11 cellular contexts compared by ENCODE assay signal in genomic region chr7:138170959-138171703, GRCh38.
A peak's percentile ranks its signal among the peaks of the same experiment; 100 is the strongest.
DNase-seq lines count a peak whose midpoint lies in the region; ATAC-seq and TF ChIP-seq lines count a peak whose summit lies in the region.
"Had no signal": no experiment of that assay in that cellular context is flagged by ENCODE, and none has a peak within 500 bp of the region (broad histone marks: within the 10 kb centered on the region; RNA-seq: fewer than 3 reads in every experiment).

No MANE protein-coding gene starts in this region.

- TF ChIP-seq EP300 in tibial nerve (IDR thresholded peaks at IDR 0.05): no peak

- DNase-seq in RPMI7951 (ENCODE audit: low read depth) (peak; percentile 43), glomerular visceral epithelial cell (ENCODE audit: extremely low spot score) (no peak), mesenteric fat pad (ENCODE audit: low spot score) (no peak), tibial nerve (ENCODE audit: low spot score in 2 of 2) (no peak)
- no peak for DNase-seq in activated CD4-positive, CD25-positive, alpha-beta regulatory T cell (lab: John Stamatoyannopoulos, UW)
- DNase-seq: heart right ventricle, SW 1271 had no signal

- no peak for TF ChIP-seq POLR2A in tibial nerve (IDR thresholded peaks at IDR 0.05)

- H3K4me3 ChIP-seq in tibial nerve: no peak overlapping the region
- H3K4me3 ChIP-seq: heart right ventricle had no signal

- no peaks in the 10 kb centered on the region for H3K27me3 ChIP-seq in tibial nerve

- no peak for TF ChIP-seq CTCF in tibial nerve (IDR thresholded peaks at IDR 0.05)

- H3K9ac ChIP-seq in ES-I3 (ENCODE audit: low read depth, low read length): peak overlapping the region; percentile 44

- peaks cover 18% of the 10 kb centered on the region for H3K9me3 ChIP-seq in ES-I3 (ENCODE audit: control insufficient read depth, insufficient read depth, low read length)
- peaks cover 0 to 7% (median 2%) of the 10 kb centered on the region in 4 donors for H3K9me3 ChIP-seq in tibial nerve

- peaks cover 49% of the 10 kb centered on the region for H3K4me1 ChIP-seq in ES-I3 (ENCODE audit: insufficient read depth, low read length)
- H3K4me1 ChIP-seq in tibial nerve: no peaks in the 10 kb centered on the region

- WGBS in tibial nerve, 2 donors: 83 to 88% methylated on average over 7 of the region's 7 CpGs

- no peak overlapping the region for H3K27ac ChIP-seq in tibial nerve
- H3K27ac ChIP-seq: C4-2B, heart right ventricle had no signal

- peak; percentile 97 for ATAC-seq in GM19395 (IDR thresholded peaks at IDR 0.05; ENCODE audit: unreplicated experiment)
- ATAC-seq in HG02973 (IDR thresholded peaks at IDR 0.05; ENCODE audit: unreplicated experiment): peak; percentile 96
- ATAC-seq: heart right ventricle had no signal

- H3K36me3 ChIP-seq in ES-I3 (ENCODE audit: insufficient read depth, low read length) (no peaks in the 10 kb centered on the region), tibial nerve (no peaks in the 10 kb centered on the region)
- H3K36me3 ChIP-seq: heart right ventricle had no signal
